Comparison of ENCODE assay signal across 15 cellular contexts in genomic region chr5:42013561-42013960, GRCh38.
DNase-seq lines count a peak whose midpoint lies in the region; ATAC-seq and TF ChIP-seq lines count a peak whose summit lies in the region.
"Had no signal": no experiment of that assay in that cellular context is flagged by ENCODE, and none has a peak within 500 bp of the region (broad histone marks: within the 10 kb centered on the region; RNA-seq: fewer than 3 reads in every experiment).

No MANE protein-coding gene starts in this region.

- no peaks in the 10 kb centered on the region for H3K27me3 ChIP-seq in prostate gland (replicated peaks; ENCODE audit: insufficient read depth)
- H3K27me3 ChIP-seq: BLaER1 had no signal

- DNase-seq in LNCaP clone FGC (ENCODE audit: low read depth) = peak; percentile 97
- DNase-seq in M059J (ENCODE audit: low read depth) = peak; percentile 3
- peak; percentile 15 for DNase-seq in prostate gland (ENCODE audit: low spot score)
- no peak for DNase-seq in NCI-H510A treated with DMSO at 0.1 percent for 48 hours (lab: John Stamatoyannopoulos, UW)
- DNase-seq: Caco-2; CD4-positive, CD25-positive, alpha-beta regulatory T cell; CD8-positive, alpha-beta T cell; DMS153; DND-41; GOT3; HFFc6 had no signal

- TF ChIP-seq POLR2A in prostate gland (IDR thresholded peaks at IDR 0.05) = no peak

- H3K9me3 ChIP-seq in prostate gland = no peaks in the 10 kb centered on the region
- H3K9me3 ChIP-seq: BLaER1, Caco-2, HAP-1 had no signal

- H3K4me3 ChIP-seq in LNCaP clone FGC (ENCODE audit: low read depth, low read length) (peak overlapping the region; percentile 3; the same call in 1 of the 2 replicates), prostate gland (no peak overlapping the region)
- H3K4me3 ChIP-seq: BLaER1, HAP-1 had no signal

- intact Hi-C loops in prostate gland (cut with DNase I) = no loop called here

- WGBS in prostate gland = 31% methylated on average over 5 of the region's 5 CpGs

- H3K36me3 ChIP-seq in prostate gland = no peaks in the 10 kb centered on the region
- H3K36me3 ChIP-seq: BLaER1, HAP-1 had no signal

- no peak for ATAC-seq in HG02588 (IDR thresholded peaks at IDR 0.05; ENCODE audit: unreplicated experiment)
- ATAC-seq: CD8-positive, alpha-beta T cell had no signal

- TF ChIP-seq CTCF in LNCaP clone FGC (IDR thresholded peaks at IDR 0.05; ENCODE audit: control insufficient read depth, extremely low read depth, insufficient read depth) = no peak
- TF ChIP-seq CTCF in VCaP (conservative IDR thresholded peaks at IDR 0.05) = no peak
- TF ChIP-seq CTCF in prostate gland (IDR thresholded peaks at IDR 0.05) = no peak

- no peaks in the 10 kb centered on the region for H3K4me1 ChIP-seq in prostate gland (replicated peaks)
- H3K4me1 ChIP-seq: BLaER1, Caco-2, HAP-1 had no signal

- peak overlapping the region; percentile 50; the same call in 1 of the 2 replicates for H3K27ac ChIP-seq in VCaP
- H3K27ac ChIP-seq in prostate gland = no peak overlapping the region
- H3K27ac ChIP-seq: BLaER1 had no signal
